Comparison of ENCODE assay signal across 9 cellular contexts in the genomic region with DNA sequence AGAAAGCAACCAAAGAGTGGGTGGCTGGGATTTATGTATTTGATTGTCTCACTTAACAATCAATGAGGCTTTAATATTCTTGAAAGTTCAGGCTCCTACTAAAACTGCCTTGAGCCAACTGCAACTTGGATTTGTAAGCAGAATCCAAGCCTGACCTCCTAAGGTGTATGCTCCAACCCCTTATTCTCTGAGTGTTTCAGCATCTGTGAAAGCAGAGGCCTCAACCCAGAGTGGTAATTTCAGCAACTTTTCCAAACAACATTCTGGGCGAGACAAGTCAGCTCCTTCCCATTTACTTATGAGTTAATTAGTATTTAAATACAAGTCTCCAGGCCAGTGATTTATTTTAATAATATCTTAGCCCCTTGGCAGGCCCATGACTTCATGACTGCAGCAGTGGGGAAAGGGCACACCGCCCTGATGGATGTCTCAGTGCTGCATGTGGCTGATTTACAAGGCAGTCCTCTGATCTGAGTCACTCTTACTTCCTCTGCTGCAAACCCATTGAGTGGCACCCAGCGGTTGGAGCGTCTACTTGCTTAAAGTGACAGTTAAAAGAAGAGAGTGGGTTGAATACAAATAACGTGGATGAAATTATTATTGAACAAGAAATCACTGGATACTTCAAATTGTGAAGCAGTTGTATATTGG.
DNase-seq lines count a peak whose midpoint lies in the region; ATAC-seq, FAIRE-seq and TF ChIP-seq lines count a peak whose summit lies in the region.
"Had no signal": no experiment of that assay in that cellular context is flagged by ENCODE, and none has a peak within 500 bp of the region (broad histone marks: within the 10 kb centered on the region; RNA-seq: fewer than 3 reads in every experiment).

No MANE protein-coding gene starts in this region.

- H3K9me3 ChIP-seq in breast epithelium: no peaks in the 10 kb centered on the region

- no peaks in the 10 kb centered on the region for H3K36me3 ChIP-seq in breast epithelium

- peaks cover 6% of the 10 kb centered on the region for H3K36me3 Mint-ChIP-seq in MCF 10A (ENCODE audit: insufficient read depth, unreplicated experiment)
- H3K36me3 Mint-ChIP-seq: CD8-positive, alpha-beta T cell had no signal

- H3K27ac ChIP-seq in breast epithelium: no peak overlapping the region

- TF ChIP-seq CTCF in MCF 10A (IDR thresholded peaks at IDR 0.05; ENCODE audit: unreplicated experiment) (no peak), breast epithelium (IDR thresholded peaks at IDR 0.05) (no peak)

- TF ChIP-seq POLR2A in breast epithelium (IDR thresholded peaks at IDR 0.05): no peak

- no peaks in the 10 kb centered on the region for H3K4me1 ChIP-seq in breast epithelium

- CTCF ChIA-PET in MCF 10A (lab: Yijun Ruan, JAX): interaction anchor here (0.6 to 1.1 kb wide), 7 partner anchors 10 to 450 kb away, joined by 3 to 5 read pairs (median 3); no protein-coding TSS in a partner anchor

- peak; percentile 79 for DNase-seq in MCF 10A (ENCODE audit: unreplicated experiment)
- DNase-seq in breast epithelium (ENCODE audit: low spot score in 2 of 2): no peak
- DNase-seq in MV-4-11 (lab: John Stamatoyannopoulos, UW): peak; percentile 82
- DNase-seq in dermis blood vessel endothelial cell: peak; percentile 76
- DNase-seq in urothelium cell line (ENCODE audit: low spot score): peak; percentile 88
- no peak for DNase-seq in NCI-H146 (lab: John Stamatoyannopoulos, UW)

- peak overlapping the region; percentile 71 for H3K27ac Mint-ChIP-seq in MCF 10A (ENCODE audit: low read depth, unreplicated experiment)
- H3K27ac Mint-ChIP-seq: CD8-positive, alpha-beta T cell had no signal

- intact Hi-C loops in MCF 10A (cut with micrococcal nuclease): loop anchor here (5.0 kb wide), 1 partner anchor 62 kb away; no protein-coding TSS in a partner anchor
- intact Hi-C loops in breast epithelium (cut with DNase I; ENCODE audit: low total_unique reads): no loop called here

- BruUV-seq in MCF 10A (replicated peaks; lab: Mats Ljungman, UMichigan): no TSS peak

- H3K4me3 ChIP-seq in breast epithelium: no peak overlapping the region

- ATAC-seq in HG02973 (IDR thresholded peaks at IDR 0.05; ENCODE audit: unreplicated experiment): no peak
- no peak for ATAC-seq in HG03025 (IDR thresholded peaks at IDR 0.05; ENCODE audit: low FRiP score, unreplicated experiment)
- ATAC-seq: CD8-positive, alpha-beta T cell had no signal

- H3K27me3 ChIP-seq in breast epithelium: no peaks in the 10 kb centered on the region

- no peaks in the 10 kb centered on the region for H3K9me3 Mint-ChIP-seq in MCF 10A (ENCODE audit: unreplicated experiment)

- H3K4me3 Mint-ChIP-seq in MCF 10A (ENCODE audit: unreplicated experiment): no peak overlapping the region
- H3K4me3 Mint-ChIP-seq: CD8-positive, alpha-beta T cell had no signal

- peaks cover 7% of the 10 kb centered on the region for H3K4me1 Mint-ChIP-seq in MCF 10A (ENCODE audit: insufficient read depth, unreplicated experiment)

- POLR2A ChIA-PET in MCF 10A (lab: Yijun Ruan, JAX): interaction anchor here (1.5 kb wide), 1 partner anchor 15 kb away, joined by 3 read pairs; no protein-coding TSS in a partner anchor

- no peaks in the 10 kb centered on the region for H3K27me3 Mint-ChIP-seq in MCF 10A (ENCODE audit: insufficient read depth, unreplicated experiment)

- FAIRE-seq in urothelium cell line (lab: Jason Lieb, UNC): peak; percentile 89

Comparison
In these comparisons a context has a peak if more than half of its experiments do, and no peak if none do; other contexts are left out.
1. DNase-seq: peak in MCF 10A (single experiment), MV-4-11 (single experiment), dermis blood vessel endothelial cell (single experiment) and urothelium cell line (single experiment); none in breast epithelium (0 of 2) and NCI-H146 (single experiment).